28 cellular contexts compared by ENCODE assay signal in the genomic region with DNA sequence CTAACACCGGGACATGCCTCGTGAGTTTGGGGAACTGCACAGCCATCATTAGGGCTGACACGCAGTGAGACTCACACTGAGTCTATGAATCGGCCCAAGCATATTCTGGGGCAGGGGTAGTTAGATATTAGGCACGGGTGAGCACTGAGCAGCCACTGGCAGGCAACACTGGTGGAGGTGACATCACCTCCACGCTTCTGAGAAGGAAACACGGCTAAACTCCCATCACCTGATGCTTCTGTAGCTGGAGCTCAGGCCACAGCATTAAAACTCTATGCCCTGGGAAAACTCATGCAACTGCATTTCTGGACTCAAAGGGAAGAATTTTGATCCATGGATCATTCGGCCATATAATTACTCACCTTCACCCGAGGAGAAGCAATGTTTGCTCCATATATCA.
"Had no signal": no experiment of that assay in that cellular context is flagged by ENCODE, and none has a peak within 500 bp of the region (broad histone marks: within the 10 kb centered on the region; RNA-seq: fewer than 3 reads in every experiment).

No MANE protein-coding gene starts in this region.

- H3K36me3 Mint-ChIP-seq: activated CD4-positive, alpha-beta memory T cell treated with anti-CD3 and anti-CD28 coated beads for 36 hours; activated naive CD4-positive, alpha-beta T cell treated with anti-CD3 and anti-CD28 coated beads, Interleukin-2, amount 10 ng/mL, durations not matched to agents 7 days and 5 days; activated naive CD4-positive, alpha-beta T cell treated with anti-CD3 and anti-CD28 coated beads, Interleukin-2, amount 50 U/mL, for 72 hours; activated naive CD8-positive, alpha-beta T cell treated with anti-CD3 and anti-CD28 coated beads, Interleukin-2, amount 10 ng/mL, durations not matched to agents 7 days and 5 days had no signal

- H3K36me3 ChIP-seq: ascending aorta, brain microvascular endothelial cell had no signal

- H3K27ac Mint-ChIP-seq: activated CD4-positive, alpha-beta memory T cell treated with anti-CD3 and anti-CD28 coated beads for 36 hours; activated CD4-positive, alpha-beta T cell treated with anti-CD3 and anti-CD28 coated beads for 36 hours; activated CD4-positive, alpha-beta T cell treated with anti-CD3 and anti-CD28 coated beads, Interleukin-2, amount 10 ng/mL, durations not matched to agents 24 days and 14 days; activated CD8-positive, alpha-beta T cell treated with anti-CD3 and anti-CD28 coated beads, Interleukin-2, amount 10 ng/mL, durations not matched to agents 7 days and 5 days; activated naive CD4-positive, alpha-beta T cell treated with anti-CD3 and anti-CD28 coated beads, Interleukin-2, amount 10 ng/mL, durations not matched to agents 7 days and 5 days; activated naive CD4-positive, alpha-beta T cell treated with anti-CD3 and anti-CD28 coated beads, Interleukin-2, amount 50 U/mL, for 72 hours; activated naive CD8-positive, alpha-beta T cell treated with anti-CD3 and anti-CD28 coated beads, Interleukin-2, amount 10 ng/mL, durations not matched to agents 7 days and 5 days; activated T-cell treated with anti-CD3 and anti-CD28 coated beads, Interleukin-2, amount 50 U/mL, for 24 hours; activated T-cell treated with anti-CD3 and anti-CD28 coated beads, Interleukin-2, amount 50 U/mL, for 72 hours; dendritic cell treated with granulocyte-macrophage colony-stimulating factor and Interleukin-4, amounts not matched to agents 40 ng/mL and 50 ng/mL, for 4 days; endodermal cell had no signal

- H3K27ac ChIP-seq: ascending aorta, brain microvascular endothelial cell, coronary artery, dorsolateral prefrontal cortex had no signal

- H3K4me3 Mint-ChIP-seq: activated CD4-positive, alpha-beta memory T cell treated with anti-CD3 and anti-CD28 coated beads for 36 hours; activated CD4-positive, alpha-beta T cell treated with anti-CD3 and anti-CD28 coated beads for 36 hours; activated CD4-positive, alpha-beta T cell treated with anti-CD3 and anti-CD28 coated beads, Interleukin-2, amount 10 ng/mL, durations not matched to agents 24 days and 14 days; activated CD8-positive, alpha-beta T cell treated with anti-CD3 and anti-CD28 coated beads, Interleukin-2, amount 10 ng/mL, durations not matched to agents 7 days and 5 days; activated naive CD4-positive, alpha-beta T cell treated with anti-CD3 and anti-CD28 coated beads, Interleukin-2, amount 10 ng/mL, durations not matched to agents 7 days and 5 days; activated naive CD8-positive, alpha-beta T cell treated with anti-CD3 and anti-CD28 coated beads, Interleukin-2, amount 10 ng/mL, durations not matched to agents 7 days and 5 days; activated T-cell treated with anti-CD3 and anti-CD28 coated beads, Interleukin-2, amount 50 U/mL, for 24 hours; activated T-cell treated with anti-CD3 and anti-CD28 coated beads, Interleukin-2, amount 50 U/mL, for 72 hours; central memory CD8-positive, alpha-beta T cell; dendritic cell treated with granulocyte-macrophage colony-stimulating factor and Interleukin-4, amounts not matched to agents 40 ng/mL and 50 ng/mL, for 4 days; endodermal cell had no signal

- H3K27me3 ChIP-seq: ascending aorta, brain microvascular endothelial cell, dorsolateral prefrontal cortex had no signal

- H3K4me1 Mint-ChIP-seq: activated CD4-positive, alpha-beta T cell treated with anti-CD3 and anti-CD28 coated beads for 36 hours; activated CD4-positive, alpha-beta T cell treated with anti-CD3 and anti-CD28 coated beads, Interleukin-2, amount 10 ng/mL, durations not matched to agents 24 days and 14 days; activated naive CD4-positive, alpha-beta T cell treated with anti-CD3 and anti-CD28 coated beads, Interleukin-2, amount 10 ng/mL, durations not matched to agents 7 days and 5 days; activated naive CD8-positive, alpha-beta T cell treated with anti-CD3 and anti-CD28 coated beads, Interleukin-2, amount 10 ng/mL, durations not matched to agents 7 days and 5 days; central memory CD8-positive, alpha-beta T cell had no signal

- DNase-seq: activated CD4-positive, alpha-beta memory T cell treated with anti-CD3 and anti-CD28 coated beads for 36 hours; activated CD4-positive, alpha-beta T cell treated with anti-CD3 and anti-CD28 coated beads for 36 hours; activated CD4-positive, alpha-beta T cell treated with anti-CD3 and anti-CD28 coated beads, Interleukin-2, amount 10 ng/mL, durations not matched to agents 24 days and 14 days; activated CD4-positive, CD25-positive, alpha-beta regulatory T cell; activated CD4-positive, CD25-positive, alpha-beta regulatory T cell treated with anti-CD3 and anti-CD28 coated beads, Interleukin-2, amount 50 U/mL, for 72 hours; activated CD8-positive, alpha-beta memory T cell treated with anti-CD3 and anti-CD28 coated beads, Interleukin-2, amount 50 U/mL, for 48 hours; activated CD8-positive, alpha-beta T cell treated with anti-CD3 and anti-CD28 coated beads, Interleukin-2, amount 10 ng/mL, durations not matched to agents 7 days and 5 days; activated gamma-delta T cell; activated naive CD4-positive, alpha-beta T cell; activated naive CD4-positive, alpha-beta T cell treated with anti-CD3 and anti-CD28 coated beads, Interleukin-2, amount 10 ng/mL, durations not matched to agents 7 days and 5 days; activated naive CD8-positive, alpha-beta T cell treated with anti-CD3 and anti-CD28 coated beads, Interleukin-2, amount 10 ng/mL, durations not matched to agents 7 days and 5 days; activated T-cell treated with anti-CD3 and anti-CD28 coated beads for 4 hours; activated T-cell treated with anti-CD3 and anti-CD28 coated beads, Interleukin-2, amount 50 U/mL, for 24 hours; activated T-cell treated with anti-CD3 and anti-CD28 coated beads, Interleukin-2, amount 50 U/mL, for 72 hours; brain microvascular endothelial cell; dorsolateral prefrontal cortex; effector memory CD4-positive, alpha-beta T cell; endodermal cell; foreskin fibroblast; head of caudate nucleus; T-helper 2 cell had no signal

- H3K9me3 ChIP-seq: ascending aorta had no signal

- H3K4me3 ChIP-seq: ascending aorta, coronary artery, dorsolateral prefrontal cortex had no signal

- H3K9me3 Mint-ChIP-seq: activated CD4-positive, alpha-beta memory T cell treated with anti-CD3 and anti-CD28 coated beads for 36 hours; activated CD4-positive, alpha-beta T cell treated with anti-CD3 and anti-CD28 coated beads, Interleukin-2, amount 10 ng/mL, durations not matched to agents 24 days and 14 days; activated naive CD4-positive, alpha-beta T cell treated with anti-CD3 and anti-CD28 coated beads, Interleukin-2, amount 10 ng/mL, durations not matched to agents 7 days and 5 days; activated naive CD4-positive, alpha-beta T cell treated with anti-CD3 and anti-CD28 coated beads, Interleukin-2, amount 50 U/mL, for 72 hours; activated naive CD8-positive, alpha-beta T cell treated with anti-CD3 and anti-CD28 coated beads, Interleukin-2, amount 10 ng/mL, durations not matched to agents 7 days and 5 days; activated T-cell treated with anti-CD3 and anti-CD28 coated beads, Interleukin-2, amount 50 U/mL, for 24 hours; activated T-cell treated with anti-CD3 and anti-CD28 coated beads, Interleukin-2, amount 50 U/mL, for 72 hours; central memory CD8-positive, alpha-beta T cell; dendritic cell treated with granulocyte-macrophage colony-stimulating factor and Interleukin-4, amounts not matched to agents 40 ng/mL and 50 ng/mL, for 4 days; endodermal cell had no signal

- ATAC-seq: activated CD4-positive, alpha-beta T cell treated with anti-CD3 and anti-CD28 coated beads for 36 hours; activated CD8-positive, alpha-beta T cell treated with anti-CD3 and anti-CD28 coated beads, Interleukin-2, amount 10 ng/mL, durations not matched to agents 7 days and 5 days; activated naive CD4-positive, alpha-beta T cell treated with anti-CD3 and anti-CD28 coated beads, Interleukin-2, amount 50 U/mL, for 72 hours; activated T-cell treated with anti-CD3 and anti-CD28 coated beads, Interleukin-2, amount 50 U/mL, for 72 hours had no signal

- FAIRE-seq: bronchial epithelial cell, frontal cortex had no signal

- H3K27me3 Mint-ChIP-seq: dendritic cell treated with granulocyte-macrophage colony-stimulating factor and Interleukin-4, amounts not matched to agents 40 ng/mL and 50 ng/mL, for 4 days had no signal
